Comparison of ENCODE assay signal across 8 cellular contexts in genomic region chr6:155418017-155418749, GRCh38. TPM values are rescaled to one million over a fixed set of nuclear protein-coding genes. Genes with fewer than 3 reads are reported as not detected.
DNase-seq lines count a peak whose midpoint lies in the region; ATAC-seq and TF ChIP-seq lines count a peak whose summit lies in the region.

No MANE protein-coding gene starts in this region.

- DNase-seq in OCI-LY7 (ENCODE audit: low spot score): peak; percentile 65
- DNase-seq in activated effector memory CD4-positive, alpha-beta T cell treated with Interleukin-2 at 50 U/mL for 16 hours: peak; percentile 25
- DNase-seq in hepatic stellate cell (ENCODE audit: low spot score): peak; percentile 20
- peak; percentile 35 for DNase-seq in stimulated activated CD8-positive, alpha-beta memory T cell treated with anti-CD3 and anti-CD28 coated beads, Interleukin-12 subunit alpha, Interleukin-12 subunit beta, amount 100 ng/mL, for 24 hours (ENCODE audit: extremely low read depth)
- DNase-seq in endothelial cell (ENCODE audit: low spot score): no peak
- no peak for DNase-seq in LoVo (ENCODE audit: low spot score)

- H3K36me3 Mint-ChIP-seq in endothelial cell (ENCODE audit: low read depth, unreplicated experiment): no peaks in the 10 kb centered on the region

- H3K4me2 ChIP-seq in OCI-LY7 (ENCODE audit: low read length): peak overlapping the region; percentile 64

- CTCF ChIA-PET in OCI-LY7 (lab: Charles Lee; ENCODE audit: unreplicated experiment): no interaction called here

- POLR2A ChIA-PET in OCI-LY7 (lab: Charles Lee): interaction anchor here (0.5 to 1.8 kb wide), 11 partner anchors 8 to 1685 kb away, joined by 3 to 7 read pairs (median 3); no protein-coding TSS in a partner anchor

- H3K27ac ChIP-seq in OCI-LY7 (ENCODE audit: low read depth, low read length, poor library complexity, severe bottlenecking): peak overlapping the region; percentile 69

- peaks cover 42% of the 10 kb centered on the region for H3K4me1 ChIP-seq in OCI-LY7 (ENCODE audit: insufficient read depth, low read length, poor library complexity, severe bottlenecking)

- no peak overlapping the region for H3K27ac Mint-ChIP-seq in endothelial cell (ENCODE audit: unreplicated experiment)

- peaks cover 12% of the 10 kb centered on the region for H3K4me1 Mint-ChIP-seq in endothelial cell (ENCODE audit: unreplicated experiment)

- intact Hi-C loops in OCI-LY7 (cut with micrococcal nuclease; ENCODE audit: unreplicated experiment): no loop called here

- H3K27me3 Mint-ChIP-seq in endothelial cell (ENCODE audit: unreplicated experiment): no peaks in the 10 kb centered on the region

- H3K4me3 Mint-ChIP-seq in endothelial cell (ENCODE audit: unreplicated experiment): no peak overlapping the region

- no peaks in the 10 kb centered on the region for H3K36me3 ChIP-seq in OCI-LY7 (ENCODE audit: insufficient read depth, low read length)

- ATAC-seq in GM18868 (IDR thresholded peaks at IDR 0.05; ENCODE audit: unreplicated experiment) (peak; percentile 74), HG02981 (IDR thresholded peaks at IDR 0.05; ENCODE audit: unreplicated experiment) (peak; percentile 66)

- H3K79me2 ChIP-seq in OCI-LY7 (ENCODE audit: insufficient read depth, low read depth, low read length): no peaks in the 10 kb centered on the region

- no peaks in the 10 kb centered on the region for H3K9me3 ChIP-seq in OCI-LY7 (ENCODE audit: low read length)

- no peaks in the 10 kb centered on the region for H3K9me2 ChIP-seq in OCI-LY7 (ENCODE audit: insufficient read depth, low read length)

- BruUV-seq in OCI-LY7 (replicated peaks; lab: Mats Ljungman, UMichigan): no TSS peak

- H3K9me3 Mint-ChIP-seq in endothelial cell (ENCODE audit: unreplicated experiment): no peaks in the 10 kb centered on the region

- peak overlapping the region; percentile 43 for H3K4me3 ChIP-seq in OCI-LY7 (ENCODE audit: low read depth, low read length, poor library complexity, severe bottlenecking)

- no peaks in the 10 kb centered on the region for H4K20me1 ChIP-seq in OCI-LY7 (ENCODE audit: insufficient read depth, low read length)

- peak overlapping the region; percentile 93 for H2AFZ ChIP-seq in OCI-LY7 (ENCODE audit: low read length)

- TF ChIP-seq CTCF in OCI-LY7 (conservative IDR thresholded peaks at IDR 0.05; ENCODE audit: low read length): no peak
- no peak for TF ChIP-seq CTCF in endothelial cell (IDR thresholded peaks at IDR 0.05; ENCODE audit: unreplicated experiment)

RNA-seq across cellular contexts. Expression of gene NOX3, which starts 37.5 kb away (rescaled TPM):
- total RNA-seq in OCI-LY7 (2014; rRNA removed; shearing (Covaris generic)): 0.22 TPM in 1 of 2 replicates, not detected in the other
- not detected in 2 replicates for total RNA-seq in OCI-LY7 (2022)
- not detected for total RNA-seq in endothelial cell (ENCODE audit: unreplicated experiment)

Comparison
In these comparisons a context has a peak if more than half of its experiments do, and no peak if none do; other contexts are left out.
1. DNase-seq: peak in OCI-LY7 (single experiment), activated effector memory CD4-positive, alpha-beta T cell treated with Interleukin-2 at 50 U/mL for 16 hours (single experiment), hepatic stellate cell (single experiment) and stimulated activated CD8-positive, alpha-beta memory T cell treated with anti-CD3 and anti-CD28 coated beads, Interleukin-12 subunit alpha, Interleukin-12 subunit beta, amount 100 ng/mL, for 24 hours (single experiment); none in endothelial cell (single experiment) and LoVo (single experiment).